ENCODE assay signal across 7 cellular contexts in genomic region chr1:43933386-43934278, GRCh38. TPM values are rescaled to one million over a fixed set of nuclear protein-coding genes. Genes with fewer than 3 reads are reported as not detected.
DNase-seq lines count a peak whose midpoint lies in the region; ATAC-seq and TF ChIP-seq lines count a peak whose summit lies in the region.

Gene ARTN, plus strand, starts transcription at chr1:43933801. Its CDS starts 1,856 bp downstream, at chr1:43935657.

- ATAC-seq in HG03432 (IDR thresholded peaks at IDR 0.05; ENCODE audit: unreplicated experiment) (peak; percentile 10), GM18520 (IDR thresholded peaks at IDR 0.05; ENCODE audit: unreplicated experiment) (no peak)

- H3K4me1 ChIP-seq in rectal smooth muscle tissue (ENCODE audit: control insufficient read depth, insufficient read depth, low read length) = peaks cover 3% of the 10 kb centered on the region

- no peaks in the 10 kb centered on the region for H3K36me3 ChIP-seq in rectal smooth muscle tissue (ENCODE audit: control insufficient read depth, insufficient read depth, low read length)

- H3K4me3 ChIP-seq in fibroblast of villous mesenchyme (ENCODE audit: low read depth, low read length) = peak within 1 kb of the TSS; percentile 57
- peak within 1 kb of the TSS; percentile 49 for H3K4me3 ChIP-seq in rectal smooth muscle tissue (ENCODE audit: low read length)

- no peaks in the 10 kb centered on the region for H3K27me3 ChIP-seq in rectal smooth muscle tissue (ENCODE audit: control insufficient read depth, insufficient read depth, low read length)

- H3K9ac ChIP-seq in rectal smooth muscle tissue (ENCODE audit: low read length) = no peak within 1 kb of the TSS

- no peak within 1 kb of the TSS for H3K27ac ChIP-seq in rectal smooth muscle tissue (ENCODE audit: low read depth, low read length)

- no peak for TF ChIP-seq CTCF in fibroblast of villous mesenchyme (IDR thresholded peaks at IDR 0.05; ENCODE audit: insufficient read depth, low read depth, low read length)

- peak; percentile 25 for DNase-seq in RPMI8226
- no peak for DNase-seq in fibroblast of villous mesenchyme (ENCODE audit: low read depth)
- no peak for DNase-seq in NCI-H2227 treated with DMSO at 0.1 percent for 48 hours (lab: John Stamatoyannopoulos, UW)
- no peak for DNase-seq in SW 1271 (lab: John Stamatoyannopoulos, UW)

RNA-seq across cellular contexts. Expression of gene ARTN, which starts in this region (rescaled TPM):
- 0.86 TPM in 1 of 2 replicates, not detected in the other for total RNA-seq in fibroblast of villous mesenchyme
